8 cellular contexts compared by ENCODE assay signal in the genomic region with DNA sequence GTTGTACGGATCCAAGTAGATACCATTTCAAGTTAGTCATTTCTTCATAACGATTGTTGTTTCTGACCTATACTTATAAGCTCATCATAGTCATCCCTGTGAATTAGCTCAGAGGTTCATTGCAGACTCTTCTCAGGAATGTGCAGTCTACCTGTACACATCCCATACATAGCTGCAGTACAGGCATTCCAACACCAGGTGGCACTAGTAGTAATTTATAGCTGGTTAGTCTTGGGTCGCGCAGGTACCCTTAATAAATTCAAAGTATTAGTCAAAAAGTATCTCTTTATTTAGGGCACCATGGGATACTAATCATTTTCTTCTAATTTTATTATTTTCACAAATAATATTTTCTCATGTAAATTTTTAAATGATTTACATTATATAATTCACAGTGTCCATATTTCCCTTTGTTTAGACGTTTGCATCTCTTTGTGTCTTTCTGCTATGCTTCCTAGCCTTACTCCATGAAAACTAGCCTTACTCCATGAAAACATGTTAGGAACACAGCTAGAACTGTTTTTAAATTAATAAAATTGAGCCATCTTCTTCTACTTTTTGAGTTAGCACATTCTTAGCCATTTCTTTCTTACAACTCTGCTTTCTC.
A peak's percentile ranks its signal among the peaks of the same experiment; 100 is the strongest.
DNase-seq lines count a peak whose midpoint lies in the region; ATAC-seq and TF ChIP-seq lines count a peak whose summit lies in the region.

No MANE protein-coding gene starts in this region.

- H3K27ac ChIP-seq in WERI-Rb-1 (no peak overlapping the region), suprapubic skin (peak overlapping the region; percentile 26)

- TF ChIP-seq CTCF in WERI-Rb-1 (IDR thresholded peaks at IDR 0.05; ENCODE audit: low read depth, low read length), result peak; percentile 81
- TF ChIP-seq CTCF in suprapubic skin (IDR thresholded peaks at IDR 0.05), result peak; percentile 46 to 84

- no peak for TF ChIP-seq EP300 in suprapubic skin (IDR thresholded peaks at IDR 0.05)

- DNase-seq in Ammon's horn (ENCODE audit: low spot score) (peak; percentile 46), NCI-H1930 (lab: John Stamatoyannopoulos, UW) (peak; percentile 72 to 79), WERI-Rb-1 (peak; percentile 86), midbrain (lab: John Stamatoyannopoulos, UW) (peak; percentile 39), suprapubic skin (ENCODE audit: low spot score in 2 of 2) (no peak)
- DNase-seq in effector CD4-positive, alpha-beta T cell, result peak; percentile 3

- peak; percentile 84 for ATAC-seq in GM18508 (IDR thresholded peaks at IDR 0.05; ENCODE audit: insufficient read depth, unreplicated experiment)
- peak; percentile 85 for ATAC-seq in HG02970 (IDR thresholded peaks at IDR 0.05; ENCODE audit: low FRiP score, unreplicated experiment)

- H3K9me3 ChIP-seq in WERI-Rb-1 (ENCODE audit: severe bottlenecking), result no peaks in the 10 kb centered on the region
- H3K9me3 ChIP-seq in suprapubic skin, result no peaks in the 10 kb centered on the region

- TF ChIP-seq POLR2A in suprapubic skin (IDR thresholded peaks at IDR 0.05), result no peak

- no peak overlapping the region for H3K4me3 ChIP-seq in WERI-Rb-1 (ENCODE audit: low read depth, low read length)
- no peak overlapping the region for H3K4me3 ChIP-seq in suprapubic skin

- H3K4me1 ChIP-seq in suprapubic skin, result peaks cover 6% of the 10 kb centered on the region

- H3K36me3 ChIP-seq in WERI-Rb-1, result no peaks in the 10 kb centered on the region
- H3K36me3 ChIP-seq in suprapubic skin, result no peaks in the 10 kb centered on the region

- 41% methylated on average over 5 of the region's 5 CpGs for WGBS in suprapubic skin

- H3K27me3 ChIP-seq in WERI-Rb-1 (ENCODE audit: insufficient read depth, low read depth, severe bottlenecking), result no peaks in the 10 kb centered on the region
- H3K27me3 ChIP-seq in suprapubic skin, result no peaks in the 10 kb centered on the region

Comparison
In these comparisons a context has a peak if more than half of its experiments do, and no peak if none do; other contexts are left out.
1. DNase-seq: peak in Ammon's horn (single experiment), NCI-H1930 (2 of 2), WERI-Rb-1 (single experiment), effector CD4-positive, alpha-beta T cell (single experiment) and midbrain (single experiment); none in suprapubic skin (0 of 2).